Comparison of ENCODE assay signal across 18 cellular contexts in genomic region chr11:63554901-63555218, GRCh38. TPM values are rescaled to one million over a fixed set of nuclear protein-coding genes. Genes with fewer than 3 reads are reported as not detected.
DNase-seq lines count a peak whose midpoint lies in the region; ATAC-seq and TF ChIP-seq lines count a peak whose summit lies in the region.
"Had no signal": no experiment of that assay in that cellular context is flagged by ENCODE, and none has a peak within 500 bp of the region (broad histone marks: within the 10 kb centered on the region; RNA-seq: fewer than 3 reads in every experiment).

No MANE protein-coding gene starts in this region.

- no peak for TF ChIP-seq CTCF in CD8-positive, alpha-beta T cell (IDR thresholded peaks at IDR 0.05)
- no peak for TF ChIP-seq CTCF in brain (conservative IDR thresholded peaks at IDR 0.05)
- TF ChIP-seq CTCF in neural cell (IDR thresholded peaks at IDR 0.05; ENCODE audit: poor library complexity, severe bottlenecking), result no peak

- H3K27me3 ChIP-seq in CD8-positive, alpha-beta T cell (ENCODE audit: insufficient read depth, low read length), result no peaks in the 10 kb centered on the region
- no peaks in the 10 kb centered on the region for H3K27me3 ChIP-seq in neural cell (ENCODE audit: insufficient read depth, low read depth, low read length)
- H3K27me3 ChIP-seq: tibial nerve had no signal

- H3K4me1 Mint-ChIP-seq in activated CD8-positive, alpha-beta memory T cell treated with anti-CD3 and anti-CD28 coated beads, Interleukin-2, amount 10 ng/mL, durations not matched to agents 7 days and 5 days, result peaks cover 48% of the 10 kb centered on the region
- peaks cover 74% of the 10 kb centered on the region for H3K4me1 Mint-ChIP-seq in CD8-positive, alpha-beta T cell (ENCODE audit: low read depth)
- H3K4me1 Mint-ChIP-seq in brain, result peaks cover 24% of the 10 kb centered on the region

- H2AFZ ChIP-seq in neural cell (ENCODE audit: low read depth, low read length), result no peak overlapping the region

- CTCF ChIA-PET in activated CD8-positive, alpha-beta memory T cell treated with anti-CD3 and anti-CD28 coated beads, Interleukin-2, amount 10 ng/mL, durations not matched to agents 7 days and 5 days (lab: Charles Lee), result interaction anchor here (1.7 to 4.3 kb wide), 3 partner anchors 9 to 17 kb away, joined by 5 to 46 read pairs (median 5); partner anchors contain the start of gene PLAAT4
- CTCF ChIA-PET in CD8-positive, alpha-beta T cell (lab: Charles Lee), result interaction anchor here (1.6 to 2.3 kb wide), 2 partner anchors 12 to 18 kb away, joined by 6 to 7 read pairs; partner anchors contain the start of gene PLAAT4

- POLR2A ChIA-PET in CD8-positive, alpha-beta T cell (lab: Charles Lee), result interaction anchor here (8.3 kb wide), 1 partner anchor 20 kb away, joined by 101 read pairs; the partner anchor contains the start of gene PLAAT4

- H4K20me1 ChIP-seq in neural cell (ENCODE audit: insufficient read depth), result no peaks in the 10 kb centered on the region

- H3K4me2 ChIP-seq in neural cell (ENCODE audit: low read length), result peak overlapping the region; percentile 27

- H3K36me3 ChIP-seq in CD8-positive, alpha-beta T cell (ENCODE audit: insufficient read depth, low read length), result no peaks in the 10 kb centered on the region
- no peaks in the 10 kb centered on the region for H3K36me3 ChIP-seq in neural cell (ENCODE audit: insufficient read depth, low read length)
- H3K36me3 ChIP-seq: tibial nerve had no signal

- TF ChIP-seq EP300 in neural cell (conservative IDR thresholded peaks at IDR 0.05; ENCODE audit: poor library complexity, severe bottlenecking), result peak; percentile 66

- no peak for TF ChIP-seq RAD21 in neural cell (conservative IDR thresholded peaks at IDR 0.05)

- no peaks in the 10 kb centered on the region for H3K79me2 ChIP-seq in neural cell (replicated peaks; ENCODE audit: insufficient read depth, low read length)

- H3K9me3 ChIP-seq in CD8-positive, alpha-beta T cell (ENCODE audit: low read length), result no peaks in the 10 kb centered on the region
- no peaks in the 10 kb centered on the region for H3K9me3 ChIP-seq in neural cell (ENCODE audit: low read length)
- H3K9me3 ChIP-seq: tibial nerve had no signal

- no peaks in the 10 kb centered on the region for H3K27me3 Mint-ChIP-seq in activated CD8-positive, alpha-beta memory T cell treated with anti-CD3 and anti-CD28 coated beads, Interleukin-2, amount 10 ng/mL, durations not matched to agents 7 days and 5 days
- no peaks in the 10 kb centered on the region for H3K27me3 Mint-ChIP-seq in CD8-positive, alpha-beta T cell (ENCODE audit: low read depth)
- H3K27me3 Mint-ChIP-seq in brain, result peaks cover 4% of the 10 kb centered on the region

- peaks cover 3% of the 10 kb centered on the region for H3K36me3 Mint-ChIP-seq in activated CD8-positive, alpha-beta memory T cell treated with anti-CD3 and anti-CD28 coated beads, Interleukin-2, amount 10 ng/mL, durations not matched to agents 7 days and 5 days
- no peaks in the 10 kb centered on the region for H3K36me3 Mint-ChIP-seq in CD8-positive, alpha-beta T cell
- no peaks in the 10 kb centered on the region for H3K36me3 Mint-ChIP-seq in brain

- no peak overlapping the region for H3K4me3 Mint-ChIP-seq in activated CD8-positive, alpha-beta memory T cell treated with anti-CD3 and anti-CD28 coated beads, Interleukin-2, amount 10 ng/mL, durations not matched to agents 7 days and 5 days
- peak overlapping the region; percentile 33 for H3K4me3 Mint-ChIP-seq in CD8-positive, alpha-beta T cell
- peak overlapping the region in 1 of 5 experiments; percentile 1 for H3K4me3 Mint-ChIP-seq in brain
- H3K4me3 Mint-ChIP-seq: neural crest cell had no signal

- intact Hi-C loops in CD8-positive, alpha-beta T cell (cut with DNase I, micrococcal nuclease), result loop anchor here (5.0 kb wide), 3 partner anchors 57 to 117 kb away; partner anchors contain the start of genes ATL3 (in 1 of the 2) and PLAAT3 (in 1 of the 2)

- no peak for DNase-seq in activated CD8-positive, alpha-beta memory T cell treated with anti-CD3 and anti-CD28 coated beads, Interleukin-2, amount 10 ng/mL, durations not matched to agents 7 days and 5 days
- no peak for DNase-seq in activated CD8-positive, alpha-beta memory T cell treated with anti-CD3 and anti-CD28 coated beads, Interleukin-2, amount 50 U/mL, for 48 hours
- DNase-seq in CD8-positive, alpha-beta T cell, result no peak
- no peak for DNase-seq in NCI-H2029 treated with DMSO at 0.1 percent for 48 hours (lab: John Stamatoyannopoulos, UW)
- DNase-seq: ACHN, anterior cingulate cortex, H7, IMR-90, NCI-H1930, NCI-H446 treated with DMSO at 0.1 percent for 48 hours, SW 1271 had no signal

- no peak overlapping the region for H3K4me3 ChIP-seq in CD8-positive, alpha-beta T cell (ENCODE audit: low read depth, low read length)
- peak overlapping the region; percentile 48 for H3K4me3 ChIP-seq in neural cell (ENCODE audit: low read length)
- H3K4me3 ChIP-seq: tibial nerve had no signal

- peak overlapping the region; percentile 40 for H3K9ac ChIP-seq in neural cell (ENCODE audit: low read length)

- peaks cover 51% of the 10 kb centered on the region for H3K4me1 ChIP-seq in CD8-positive, alpha-beta T cell (ENCODE audit: insufficient read depth, low read length)

- ATAC-seq in activated CD8-positive, alpha-beta memory T cell treated with anti-CD3 and anti-CD28 coated beads, Interleukin-2, amount 10 ng/mL, durations not matched to agents 7 days and 5 days, result no peak
- no peak for ATAC-seq in CD8-positive, alpha-beta T cell
- ATAC-seq in GM21526 (IDR thresholded peaks at IDR 0.05; ENCODE audit: low FRiP score, unreplicated experiment), result no peak
- no peak for ATAC-seq in HG03045 (IDR thresholded peaks at IDR 0.05; ENCODE audit: unreplicated experiment)

- H3K27ac ChIP-seq in CD8-positive, alpha-beta T cell (ENCODE audit: low read depth, low read length), result no peak overlapping the region
- H3K27ac ChIP-seq in neural cell (ENCODE audit: low read length), result peak overlapping the region; percentile 72
- H3K27ac ChIP-seq: tibial nerve had no signal

- H3K9me2 ChIP-seq in neural cell (ENCODE audit: insufficient read depth, low read length), result no peaks in the 10 kb centered on the region

- H3F3A ChIP-seq in neural cell (ENCODE audit: insufficient read depth, low read length, poor library complexity, severe bottlenecking), result no peaks in the 10 kb centered on the region

- peak overlapping the region; percentile 88 for H3K27ac Mint-ChIP-seq in activated CD8-positive, alpha-beta memory T cell treated with anti-CD3 and anti-CD28 coated beads, Interleukin-2, amount 10 ng/mL, durations not matched to agents 7 days and 5 days
- H3K27ac Mint-ChIP-seq in CD8-positive, alpha-beta T cell, result peak overlapping the region; percentile 99
- H3K27ac Mint-ChIP-seq in brain, result peak overlapping the region in 4 of 5 experiments; percentile 16 to 65 (median 44)

- no peaks in the 10 kb centered on the region for H3K9me3 Mint-ChIP-seq in activated CD8-positive, alpha-beta memory T cell treated with anti-CD3 and anti-CD28 coated beads, Interleukin-2, amount 10 ng/mL, durations not matched to agents 7 days and 5 days (ENCODE audit: low read depth)
- no peaks in the 10 kb centered on the region for H3K9me3 Mint-ChIP-seq in CD8-positive, alpha-beta T cell
- no peaks in the 10 kb centered on the region for H3K9me3 Mint-ChIP-seq in brain
- H3K9me3 Mint-ChIP-seq: neural crest cell had no signal

TF ChIP-seq in neural cell, 6 proteins besides CTCF, POLR2A, EP300 and RAD21:
- TF ChIP-seq MXI1 (conservative IDR thresholded peaks at IDR 0.05; ENCODE audit: poor library complexity, severe bottlenecking) (no peak), POLR2AphosphoS5 (IDR thresholded peaks at IDR 0.05) (peak; percentile 12)

RNA-seq across cellular contexts. Expression of gene PLAAT2, which starts 8.3 kb away (rescaled TPM):
- total RNA-seq in activated CD8-positive, alpha-beta memory T cell treated with anti-CD3 and anti-CD28 coated beads, Interleukin-2, amount 10 ng/mL, durations not matched to agents 7 days and 5 days, result 1 to 10 TPM in 1 of 2 experiments, under 1 TPM in 1; 0.73 to 1.3 TPM
- under 1 TPM in 1 of 2 experiments, not detected in 1; 0.47 TPM for total RNA-seq in CD8-positive, alpha-beta T cell
- not detected for polyA plus RNA-seq in brain (ENCODE audit: insufficient read depth, low read depth, low replicate concordance)
- not detected in 2 replicates for polyA plus RNA-seq in neural cell
- not detected in 2 replicates for polyA minus RNA-seq in neural cell
- total RNA-seq: cerebellum, H7, IMR-90, neural crest cell had no signal
- polyA plus RNA-seq: IMR-90 had no signal

RNA-seq across cellular contexts. Expression of gene PLAAT4, which starts 18.3 kb away (rescaled TPM):
- total RNA-seq in activated CD8-positive, alpha-beta memory T cell treated with anti-CD3 and anti-CD28 coated beads, Interleukin-2, amount 10 ng/mL, durations not matched to agents 7 days and 5 days, result 100 to 1,000 TPM in 1 of 2 experiments, 10 to 100 TPM in 1; 85.3 to 128 TPM
- total RNA-seq in CD8-positive, alpha-beta T cell, result 10 to 100 TPM; 81.9 to 84.0 TPM
- polyA plus RNA-seq in brain (ENCODE audit: insufficient read depth, low read depth, low replicate concordance), result 32.4 TPM
- not detected in 2 replicates for polyA plus RNA-seq in neural cell
- not detected in 2 replicates for polyA minus RNA-seq in neural cell
- total RNA-seq: neural crest cell had no signal

RNA-seq across cellular contexts. Expression of gene LGALS12, which starts 49.0 kb away (rescaled TPM):
- total RNA-seq in activated CD8-positive, alpha-beta memory T cell treated with anti-CD3 and anti-CD28 coated beads, Interleukin-2, amount 10 ng/mL, durations not matched to agents 7 days and 5 days, result under 1 TPM; 0.23 to 0.29 TPM
- total RNA-seq in CD8-positive, alpha-beta T cell, result not detected
- polyA plus RNA-seq in brain (ENCODE audit: insufficient read depth, low read depth, low replicate concordance) (not detected), neural cell (not detected in 2 replicates)
- not detected in 2 replicates for polyA minus RNA-seq in neural cell
- total RNA-seq: cerebellum, IMR-90, neural crest cell had no signal
- polyA plus RNA-seq: IMR-90 had no signal

RNA-seq across cellular contexts. Expression of gene PLAAT3, which starts 59.4 kb away (rescaled TPM):
- 10 to 100 TPM; 21.7 to 25.5 TPM for total RNA-seq in activated CD8-positive, alpha-beta memory T cell treated with anti-CD3 and anti-CD28 coated beads, Interleukin-2, amount 10 ng/mL, durations not matched to agents 7 days and 5 days
- total RNA-seq in CD8-positive, alpha-beta T cell, result 1 to 10 TPM; 5.0 to 5.9 TPM
- polyA plus RNA-seq in brain (ENCODE audit: insufficient read depth, low read depth, low replicate concordance) (122 TPM), neural cell (not detected in 2 replicates)
- not detected in 2 replicates for polyA minus RNA-seq in neural cell

Comparison
In these comparisons a context has a peak if more than half of its experiments do, and no peak if none do; other contexts are left out.
1. H3K27ac Mint-ChIP-seq: peak in every context shown above with its lines; median percentile 99 in CD8-positive, alpha-beta T cell; 88 in activated CD8-positive, alpha-beta memory T cell treated with anti-CD3 and anti-CD28 coated beads, Interleukin-2, amount 10 ng/mL, durations not matched to agents 7 days and 5 days; 44 in brain.